ENCODE assay signal across 33 cellular contexts in genomic region chr11:66612458-66612857, GRCh38.
"Had no signal": no experiment of that assay in that cellular context is flagged by ENCODE, and none has a peak within 500 bp of the region (broad histone marks: within the 10 kb centered on the region; RNA-seq: fewer than 3 reads in every experiment).

No MANE protein-coding gene starts in this region.

- H3K9me2 ChIP-seq: SK-N-SH had no signal

- H3K27me3 Mint-ChIP-seq: activated CD4-positive, alpha-beta T cell treated with anti-CD3 and anti-CD28 coated beads for 36 hours; activated CD4-positive, alpha-beta T cell treated with anti-CD3 and anti-CD28 coated beads, Interleukin-2, amount 10 ng/mL, durations not matched to agents 7 days and 5 days; activated naive CD4-positive, alpha-beta T cell treated with anti-CD3 and anti-CD28 coated beads, Interleukin-2, amount 50 U/mL, for 24 hours; activated naive CD8-positive, alpha-beta T cell treated with anti-CD3 and anti-CD28 coated beads, Interleukin-2, amount 10 ng/mL, durations not matched to agents 7 days and 5 days; activated T-cell treated with anti-CD3 and anti-CD28 coated beads, Interleukin-2, amount 50 U/mL, for 24 hours had no signal

- H3K27ac ChIP-seq: ascending aorta, breast epithelium, SJSA1 had no signal

- DNase-seq: activated CD4-positive, alpha-beta T cell treated with anti-CD3 and anti-CD28 coated beads for 36 hours; activated CD4-positive, alpha-beta T cell treated with anti-CD3 and anti-CD28 coated beads, Interleukin-2, amount 10 ng/mL, durations not matched to agents 7 days and 5 days; activated CD4-positive, alpha-beta T cell treated with anti-CD3 and anti-CD28 coated beads, Interleukin-2, amount 50 U/mL, for 48 hours; activated CD8-positive, alpha-beta T cell treated with anti-CD3 and anti-CD28 coated beads, Interleukin-2, amount 10 ng/mL, durations not matched to agents 7 days and 5 days; activated gamma-delta T cell; activated naive CD4-positive, alpha-beta T cell treated with Interleukin-2 at 50 U/mL for 16 hours; activated naive CD8-positive, alpha-beta T cell treated with anti-CD3 and anti-CD28 coated beads, Interleukin-2, amount 10 ng/mL, durations not matched to agents 7 days and 5 days; activated T-cell treated with anti-CD3 and anti-CD28 coated beads, Interleukin-2, amount 50 U/mL, for 24 hours; amygdala; Kasumi-1; KBM-7; MG63; NCI-H1092; NCI-H1436 treated with DMSO at 0.1 percent for 48 hours; NCI-H1694 treated with DMSO at 0.1 percent for 48 hours; NCI-H2029; NCI-H510A; NCI-H526; NCI-H748 treated with DMSO at 0.1 percent for 48 hours; NK-92 treated with Interleukin-12 subunit alpha and Interleukin-12 subunit beta, amount 100 ng/mL, for 24 hours; OCI-M1; RPMI8226; SHP77 treated with DMSO at 0.1 percent for 48 hours; SK-N-SH had no signal

- H3K9me3 Mint-ChIP-seq: activated CD4-positive, alpha-beta T cell treated with anti-CD3 and anti-CD28 coated beads, Interleukin-2, amount 10 ng/mL, durations not matched to agents 7 days and 5 days; activated naive CD4-positive, alpha-beta T cell treated with anti-CD3 and anti-CD28 coated beads, Interleukin-2, amount 50 U/mL, for 24 hours; activated naive CD8-positive, alpha-beta T cell treated with anti-CD3 and anti-CD28 coated beads, Interleukin-2, amount 10 ng/mL, durations not matched to agents 7 days and 5 days; activated T-cell treated with anti-CD3 and anti-CD28 coated beads, Interleukin-2, amount 50 U/mL, for 24 hours; activated T-helper 2 cell treated with anti-CD3 and anti-CD28 coated beads, Interferon-gamma antibody, Interleukin-2, Interleukin-4, amounts not matched to agents 10 μg/mL and 5 μg/mL and 100 μg/mL, durations not matched to agents 14 hours and 24 hours and 36 hours; T-helper 2 cell treated with Interferon-gamma antibody and Interleukin-4, amounts not matched to agents 5 μg/mL and 100 μg/mL, for 36 hours had no signal

- H3K27me3 ChIP-seq: ascending aorta, breast epithelium, MG63, SJSA1 had no signal

- H3K4me3 ChIP-seq: ascending aorta, breast epithelium, MG63, SJSA1 had no signal

- H3K9me3 ChIP-seq: ascending aorta, breast epithelium, MG63, SJSA1, SK-N-SH had no signal

- H3K36me3 ChIP-seq: ascending aorta, breast epithelium had no signal

- H3K27ac Mint-ChIP-seq: activated CD4-positive, alpha-beta T cell treated with anti-CD3 and anti-CD28 coated beads for 36 hours; activated CD8-positive, alpha-beta T cell treated with anti-CD3 and anti-CD28 coated beads, Interleukin-2, amount 10 ng/mL, durations not matched to agents 7 days and 5 days; activated naive CD4-positive, alpha-beta T cell treated with anti-CD3 and anti-CD28 coated beads, Interleukin-2, amount 50 U/mL, for 24 hours; activated naive CD8-positive, alpha-beta T cell treated with anti-CD3 and anti-CD28 coated beads, Interleukin-2, amount 10 ng/mL, durations not matched to agents 7 days and 5 days; activated T-cell treated with anti-CD3 and anti-CD28 coated beads, Interleukin-2, amount 50 U/mL, for 24 hours; activated T-helper 2 cell treated with anti-CD3 and anti-CD28 coated beads, Interferon-gamma antibody, Interleukin-2, Interleukin-4, amounts not matched to agents 10 μg/mL and 5 μg/mL and 100 μg/mL, durations not matched to agents 14 hours and 24 hours and 36 hours; T-helper 1 cell treated with Interleukin-12 subunit alpha and Interleukin-12 subunit beta and Interleukin-4 antibody, amounts not matched to agents 30 μg/mL and 1 μg/mL, for 36 hours; T-helper 2 cell treated with Interferon-gamma antibody and Interleukin-4, amounts not matched to agents 5 μg/mL and 100 μg/mL, for 36 hours had no signal

- H3K9ac ChIP-seq: SK-N-SH had no signal

- H3K4me3 Mint-ChIP-seq: activated CD4-positive, alpha-beta T cell treated with anti-CD3 and anti-CD28 coated beads for 36 hours; activated CD4-positive, alpha-beta T cell treated with anti-CD3 and anti-CD28 coated beads, Interleukin-2, amount 10 ng/mL, durations not matched to agents 7 days and 5 days; activated CD8-positive, alpha-beta T cell treated with anti-CD3 and anti-CD28 coated beads, Interleukin-2, amount 10 ng/mL, durations not matched to agents 7 days and 5 days; activated naive CD4-positive, alpha-beta T cell treated with anti-CD3 and anti-CD28 coated beads, Interleukin-2, amount 50 U/mL, for 24 hours; activated naive CD8-positive, alpha-beta T cell treated with anti-CD3 and anti-CD28 coated beads, Interleukin-2, amount 10 ng/mL, durations not matched to agents 7 days and 5 days; activated T-cell treated with anti-CD3 and anti-CD28 coated beads, Interleukin-2, amount 50 U/mL, for 24 hours; T-helper 1 cell treated with Interleukin-12 subunit alpha and Interleukin-12 subunit beta and Interleukin-4 antibody, amounts not matched to agents 30 μg/mL and 1 μg/mL, for 36 hours; T-helper 2 cell treated with Interferon-gamma antibody and Interleukin-4, amounts not matched to agents 5 μg/mL and 100 μg/mL, for 36 hours had no signal

- H3K4me2 ChIP-seq: SK-N-SH had no signal

- ATAC-seq: activated CD4-positive, alpha-beta T cell treated with anti-CD3 and anti-CD28 coated beads for 36 hours; activated CD4-positive, CD25-positive, alpha-beta regulatory T cell treated with anti-CD3 and anti-CD28 coated beads, Interleukin-2, amount 50 U/mL, for 24 hours; activated CD8-positive, alpha-beta T cell treated with anti-CD3 and anti-CD28 coated beads, Interleukin-2, amount 10 ng/mL, durations not matched to agents 7 days and 5 days; Panc1 had no signal
